In the genomic region with DNA sequence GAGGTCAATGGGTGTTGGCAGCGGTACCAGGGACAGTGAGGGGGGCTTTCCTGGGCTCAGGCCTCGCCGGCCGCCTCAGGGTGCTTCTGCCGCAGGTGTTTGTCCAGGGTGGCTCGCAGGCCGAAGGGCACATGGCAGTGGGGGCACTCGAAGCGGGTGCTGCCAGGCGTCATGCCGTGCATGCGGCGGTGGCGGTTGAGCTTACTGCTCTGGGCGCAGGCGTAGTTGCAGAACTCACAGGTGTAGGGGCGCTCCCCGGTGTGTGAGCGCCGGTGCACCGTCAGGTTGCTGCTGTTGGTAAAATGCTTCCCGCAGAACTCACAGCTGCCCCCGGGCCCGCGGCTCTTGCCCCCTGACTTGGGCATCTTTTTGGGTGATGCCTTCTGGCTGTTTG, we compare ENCODE assay signal across 17 cellular contexts. TPM values are rescaled to one million over a fixed set of nuclear protein-coding genes. Genes with fewer than 3 reads are reported as not detected.
"Had no signal": no experiment of that assay in that cellular context is flagged by ENCODE, and none has a peak within 500 bp of the region (broad histone marks: within the 10 kb centered on the region; RNA-seq: fewer than 3 reads in every experiment).

No MANE protein-coding gene starts in this region.

- H3K9me3 ChIP-seq: gastrocnemius medialis, heart left ventricle, upper lobe of left lung had no signal

- H3K27ac ChIP-seq: gastrocnemius medialis, heart left ventricle had no signal

- ATAC-seq: activated CD4-positive, CD25-positive, alpha-beta regulatory T cell treated with anti-CD3 and anti-CD28 coated beads, Interleukin-2, amount 50 U/mL, for 24 hours; activated naive CD8-positive, alpha-beta T cell treated with anti-CD3 and anti-CD28 coated beads, Interleukin-2, amount 50 U/mL, for 24 hours; gastrocnemius medialis; heart left ventricle; right cardiac atrium; stimulated activated naive CD8-positive, alpha-beta T cell treated with anti-CD3 and anti-CD28 coated beads, Interleukin-15, Interleukin-2, amounts not matched to agents 100 U/mL and 50 U/mL, for 24 hours had no signal

- H3K27me3 ChIP-seq: gastrocnemius medialis, heart left ventricle, upper lobe of left lung had no signal

- H3K4me3 ChIP-seq: gastrocnemius medialis, heart left ventricle, upper lobe of left lung had no signal

- DNase-seq: activated CD4-positive, alpha-beta T cell treated with anti-CD3 and anti-CD28 coated beads, Interleukin-2, amount 50 U/mL, for 1 hour; activated naive CD4-positive, alpha-beta T cell; activated naive CD8-positive, alpha-beta T cell treated with anti-CD3 and anti-CD28 coated beads, Interleukin-2, amount 50 U/mL, for 24 hours; aorta; effector memory CD4-positive, alpha-beta T cell; gastrocnemius medialis; immature natural killer cell; occipital lobe; small intestine; stimulated activated CD4-positive, alpha-beta T cell treated with anti-CD3 and anti-CD28 coated beads, Interleukin-4, amount 100 ng/mL, for 4 hours; stimulated activated CD8-positive, alpha-beta memory T cell treated with anti-CD3 and anti-CD28 coated beads, Interleukin-4, amount 100 ng/mL, for 48 hours; stimulated activated naive CD8-positive, alpha-beta T cell treated with anti-CD3 and anti-CD28 coated beads, Interleukin-15, Interleukin-2, amounts not matched to agents 100 U/mL and 50 U/mL, for 24 hours; T-helper 9 cell had no signal

- FAIRE-seq: small intestine had no signal

RNA-seq across cellular contexts. Expression of a gene that starts 4.7 kb away (rescaled TPM):
- total RNA-seq: gastrocnemius medialis, occipital lobe had no signal
